ENCODE assay signal across 13 cellular contexts in the genomic region with DNA sequence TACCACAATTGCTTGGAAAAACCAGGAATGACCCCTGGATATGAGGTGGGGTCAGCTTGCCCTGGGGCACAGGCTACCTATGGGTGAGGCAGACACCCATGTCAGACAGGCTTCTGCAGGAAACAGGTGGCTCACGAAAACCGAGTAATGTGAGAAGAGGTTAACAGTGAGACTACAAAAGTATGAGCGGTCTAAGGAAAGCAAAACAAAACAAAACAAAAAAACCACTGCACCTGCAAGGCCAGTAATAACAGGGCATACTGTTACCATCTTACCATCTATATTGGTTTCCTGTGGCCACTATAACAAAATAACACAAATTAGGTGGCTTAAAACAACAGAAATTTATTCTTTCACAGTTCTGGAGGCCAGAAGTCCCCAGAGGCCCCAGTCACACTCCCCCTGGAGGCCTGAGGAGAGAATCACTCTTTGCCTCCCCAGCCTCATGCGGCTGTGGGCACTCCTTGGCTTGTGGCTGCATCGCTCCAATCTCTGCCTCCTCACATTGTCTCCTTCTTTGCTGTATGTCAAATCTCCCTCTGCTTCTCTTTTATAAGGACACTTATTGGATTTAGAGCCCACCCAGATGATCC.
DNase-seq lines count a peak whose midpoint lies in the region; ATAC-seq, FAIRE-seq and TF ChIP-seq lines count a peak whose summit lies in the region.
"Had no signal": no experiment of that assay in that cellular context is flagged by ENCODE, and none has a peak within 500 bp of the region (broad histone marks: within the 10 kb centered on the region; RNA-seq: fewer than 3 reads in every experiment).

No MANE protein-coding gene starts in this region.

- H3K36me3 ChIP-seq in keratinocyte (ENCODE audit: control insufficient read depth in 2 of 2, extremely low read depth in 1 of 2, insufficient read depth in 2 of 2, low read length in 2 of 2) = no peaks in the 10 kb centered on the region
- H3K36me3 ChIP-seq in CD8-positive, alpha-beta memory T cell (ENCODE audit: insufficient read depth, low read length) = no peaks in the 10 kb centered on the region

- H3K4me3 Mint-ChIP-seq in activated CD4-positive, alpha-beta memory T cell treated with anti-CD3 and anti-CD28 coated beads for 36 hours = no peak overlapping the region
- no peak overlapping the region for H3K4me3 Mint-ChIP-seq in activated CD4-positive, alpha-beta memory T cell treated with anti-CD3 and anti-CD28 coated beads, Interleukin-2, amount 10 ng/mL, durations not matched to agents 7 days and 5 days
- H3K4me3 Mint-ChIP-seq in CD8-positive, alpha-beta memory T cell = no peak overlapping the region
- H3K4me3 Mint-ChIP-seq: B cell; central memory CD8-positive, alpha-beta T cell had no signal

- H4K20me1 ChIP-seq in keratinocyte (ENCODE audit: control insufficient read depth, extremely low read depth, insufficient read depth, low read length) = no peaks in the 10 kb centered on the region

- H3K9me3 Mint-ChIP-seq in activated CD4-positive, alpha-beta memory T cell treated with anti-CD3 and anti-CD28 coated beads for 36 hours = no peaks in the 10 kb centered on the region
- no peaks in the 10 kb centered on the region for H3K9me3 Mint-ChIP-seq in activated CD4-positive, alpha-beta memory T cell treated with anti-CD3 and anti-CD28 coated beads, Interleukin-2, amount 10 ng/mL, durations not matched to agents 7 days and 5 days
- peaks cover 0 to 3% (median 0%) of the 10 kb centered on the region in 5 donors for H3K9me3 Mint-ChIP-seq in CD8-positive, alpha-beta memory T cell

- no peaks in the 10 kb centered on the region for H3K9me3 ChIP-seq in keratinocyte (ENCODE audit: control insufficient read depth, low read depth, low read length)
- H3K9me3 ChIP-seq in CD8-positive, alpha-beta memory T cell (ENCODE audit: low read length) = no peaks in the 10 kb centered on the region

- no peak for FAIRE-seq in keratinocyte (lab: Jason Lieb, UNC)

- H3K9ac ChIP-seq in keratinocyte (ENCODE audit: control insufficient read depth, extremely low read depth, insufficient read depth, low read length) = no peak overlapping the region

- dilution Hi-C loops in keratinocyte (cut with MboI; ENCODE audit: extremely low pct_ligation_motif_present, low sequenced_read_pairs) = no loop called here

- no peak overlapping the region for H3K4me3 ChIP-seq in keratinocyte (ENCODE audit: control insufficient read depth in 2 of 3, extremely low read depth in 1 of 3, insufficient read depth in 2 of 3, low read depth in 1 of 3, low read length in 3 of 3)
- H3K4me3 ChIP-seq in CD8-positive, alpha-beta memory T cell (ENCODE audit: low read length) = no peak overlapping the region

- peak in 2 of 3 experiments; percentile 13 to 15 for TF ChIP-seq CTCF in keratinocyte (optimal IDR thresholded peaks at IDR 0.05 in 1 of 3, IDR thresholded peaks at IDR 0.05 in 1 of 3, conservative IDR thresholded peaks at IDR 0.05 in 1 of 3; ENCODE audit: extremely low read depth in 1 of 3, insufficient read depth in 2 of 3, low read length in 3 of 3)

- POLR2A ChIA-PET in activated CD4-positive, alpha-beta memory T cell treated with anti-CD3 and anti-CD28 coated beads for 36 hours (lab: Charles Lee) = no interaction called here
- POLR2A ChIA-PET in activated CD4-positive, alpha-beta memory T cell treated with anti-CD3 and anti-CD28 coated beads, Interleukin-2, amount 10 ng/mL, durations not matched to agents 7 days and 5 days (lab: Charles Lee) = no interaction called here
- POLR2A ChIA-PET in CD8-positive, alpha-beta memory T cell (lab: Charles Lee) = no interaction called here

- no peaks in the 10 kb centered on the region for H3K27me3 Mint-ChIP-seq in activated CD4-positive, alpha-beta memory T cell treated with anti-CD3 and anti-CD28 coated beads for 36 hours
- no peaks in the 10 kb centered on the region for H3K27me3 Mint-ChIP-seq in activated CD4-positive, alpha-beta memory T cell treated with anti-CD3 and anti-CD28 coated beads, Interleukin-2, amount 10 ng/mL, durations not matched to agents 7 days and 5 days
- no peaks in the 10 kb centered on the region for H3K27me3 Mint-ChIP-seq in CD8-positive, alpha-beta memory T cell
- H3K27me3 Mint-ChIP-seq: central memory CD8-positive, alpha-beta T cell had no signal

- no peak overlapping the region for H3K4me2 ChIP-seq in keratinocyte (ENCODE audit: control insufficient read depth, extremely low read depth, insufficient read depth, low read depth, low read length)

- no peaks in the 10 kb centered on the region for H3K36me3 Mint-ChIP-seq in activated CD4-positive, alpha-beta memory T cell treated with anti-CD3 and anti-CD28 coated beads for 36 hours
- H3K36me3 Mint-ChIP-seq in activated CD4-positive, alpha-beta memory T cell treated with anti-CD3 and anti-CD28 coated beads, Interleukin-2, amount 10 ng/mL, durations not matched to agents 7 days and 5 days (ENCODE audit: low read depth) = no peaks in the 10 kb centered on the region
- peaks cover 0 to 4% (median 0%) of the 10 kb centered on the region in 3 donors for H3K36me3 Mint-ChIP-seq in CD8-positive, alpha-beta memory T cell

- peaks cover 7% of the 10 kb centered on the region for H3K27me3 ChIP-seq in keratinocyte (ENCODE audit: control insufficient read depth, extremely low read depth, insufficient read depth, low read length)
- H3K27me3 ChIP-seq in CD8-positive, alpha-beta memory T cell (ENCODE audit: insufficient read depth, low read length, poor library complexity, severe bottlenecking) = no peaks in the 10 kb centered on the region

- no peaks in the 10 kb centered on the region for H3K4me1 ChIP-seq in keratinocyte (ENCODE audit: control insufficient read depth, extremely low read depth, insufficient read depth, low read length)
- peaks cover 8% of the 10 kb centered on the region for H3K4me1 ChIP-seq in CD8-positive, alpha-beta memory T cell (ENCODE audit: insufficient read depth, low read length)

- intact Hi-C loops in activated CD4-positive, alpha-beta memory T cell treated with anti-CD3 and anti-CD28 coated beads for 36 hours (cut with micrococcal nuclease) = loop anchor here (10.0 kb wide), 1 partner anchor 427 kb away; no protein-coding TSS in a partner anchor

- H2AFZ ChIP-seq in keratinocyte (ENCODE audit: control insufficient read depth, low read length) = no peak overlapping the region

- CTCF ChIA-PET in activated CD4-positive, alpha-beta memory T cell treated with anti-CD3 and anti-CD28 coated beads for 36 hours (lab: Charles Lee) = no interaction called here
- CTCF ChIA-PET in activated CD4-positive, alpha-beta memory T cell treated with anti-CD3 and anti-CD28 coated beads, Interleukin-2, amount 10 ng/mL, durations not matched to agents 7 days and 5 days (lab: Charles Lee) = no interaction called here
- CTCF ChIA-PET in CD8-positive, alpha-beta memory T cell (lab: Charles Lee) = no interaction called here

- no peaks in the 10 kb centered on the region for H3K9me1 ChIP-seq in keratinocyte (ENCODE audit: control insufficient read depth, extremely low read depth, insufficient read depth, low read length)

- no peaks in the 10 kb centered on the region for H3K79me2 ChIP-seq in keratinocyte (ENCODE audit: control insufficient read depth, insufficient read depth, low read length)

- no peak overlapping the region for H3K27ac ChIP-seq in keratinocyte (ENCODE audit: control insufficient read depth, insufficient read depth, low read length)
- H3K27ac ChIP-seq in CD8-positive, alpha-beta memory T cell (ENCODE audit: low read depth, low read length) = no peak overlapping the region

- DNase-seq in activated CD4-positive, alpha-beta memory T cell treated with anti-CD3 and anti-CD28 coated beads for 36 hours = peak; percentile 28
- no peak for DNase-seq in activated CD4-positive, alpha-beta memory T cell treated with anti-CD3 and anti-CD28 coated beads, Interleukin-2, amount 10 ng/mL, durations not matched to agents 7 days and 5 days
- no peak for DNase-seq in keratinocyte (ENCODE audit: low read depth, low spot score)
- DNase-seq in AG08395 (ENCODE audit: low spot score) = no peak
- no peak for DNase-seq in CD8-positive, alpha-beta memory T cell
- DNase-seq in activated T-cell treated with anti-CD3 and anti-CD28 coated beads, Interleukin-2, amount 50 U/mL, for 1 hour = no peak
- DNase-seq: activated CD8-positive, alpha-beta memory T cell treated with anti-CD3 and anti-CD28 coated beads, Interleukin-2, amount 50 U/mL, for 48 hours; stimulated activated CD4-positive, alpha-beta T cell treated with anti-CD3 and anti-CD28 coated beads, Interleukin-2, amount 100 ng/mL, for 24 hours had no signal

- ATAC-seq in GM21619 (IDR thresholded peaks at IDR 0.05; ENCODE audit: unreplicated experiment) = peak; percentile 79
- ATAC-seq in HG03457 (IDR thresholded peaks at IDR 0.05; ENCODE audit: unreplicated experiment) = peak; percentile 54
- ATAC-seq: Right ventricle myocardium inferior had no signal

- H3K27ac Mint-ChIP-seq in activated CD4-positive, alpha-beta memory T cell treated with anti-CD3 and anti-CD28 coated beads for 36 hours = no peak overlapping the region
- no peak overlapping the region for H3K27ac Mint-ChIP-seq in activated CD4-positive, alpha-beta memory T cell treated with anti-CD3 and anti-CD28 coated beads, Interleukin-2, amount 10 ng/mL, durations not matched to agents 7 days and 5 days
- H3K27ac Mint-ChIP-seq in CD8-positive, alpha-beta memory T cell = peak overlapping the region in 1 of 8 donors; percentile 43
- H3K27ac Mint-ChIP-seq: B cell had no signal

- H3K4me1 Mint-ChIP-seq in activated CD4-positive, alpha-beta memory T cell treated with anti-CD3 and anti-CD28 coated beads for 36 hours (ENCODE audit: low read depth) = no peaks in the 10 kb centered on the region
- no peaks in the 10 kb centered on the region for H3K4me1 Mint-ChIP-seq in activated CD4-positive, alpha-beta memory T cell treated with anti-CD3 and anti-CD28 coated beads, Interleukin-2, amount 10 ng/mL, durations not matched to agents 7 days and 5 days
- H3K4me1 Mint-ChIP-seq in CD8-positive, alpha-beta memory T cell = peaks cover 0 to 3% (median 0%) of the 10 kb centered on the region in 3 donors
- H3K4me1 Mint-ChIP-seq: B cell; central memory CD8-positive, alpha-beta T cell had no signal
